Comparison of ENCODE assay signal across 20 cellular contexts in the genomic region with DNA sequence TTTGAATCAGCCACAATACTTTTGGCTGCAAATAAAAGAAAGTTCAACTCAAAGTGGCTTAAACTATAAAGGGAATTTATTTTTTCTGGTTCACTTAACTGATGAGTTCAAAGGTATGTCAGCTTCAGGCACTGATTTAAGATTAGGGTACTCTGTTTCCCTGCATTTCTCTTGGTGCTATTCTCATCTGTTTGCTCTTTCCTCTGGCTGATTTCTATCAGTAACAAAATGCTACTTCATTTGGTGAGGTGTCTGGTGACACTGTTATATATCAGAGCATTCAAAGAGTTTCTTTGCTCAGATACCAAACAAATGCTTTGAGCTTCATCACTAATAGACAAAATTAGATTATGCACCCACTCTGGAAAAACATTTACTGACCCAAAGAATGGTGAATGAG.
"Had no signal": no experiment of that assay in that cellular context is flagged by ENCODE, and none has a peak within 500 bp of the region (broad histone marks: within the 10 kb centered on the region; RNA-seq: fewer than 3 reads in every experiment).

No MANE protein-coding gene starts in this region.

- H3K9me3 ChIP-seq: MG63 had no signal

- DNase-seq: IMR-90, Karpas-422, KG1, MG63, NCI-H1092 treated with DMSO at 0.1 percent for 48 hours, NCI-H1417, NCI-H1436 treated with DMSO at 0.1 percent for 48 hours, NCI-H1694, NCI-H187 treated with DMSO at 0.1 percent for 48 hours, NCI-H2029 treated with DMSO at 0.1 percent for 48 hours, NCI-H2171, NCI-H226, NCI-H446, NCI-H510A, NCI-H524 treated with DMSO at 0.1 percent for 48 hours, NCI-H69, NCI-H774, RPMI8226, SHP77 had no signal

- H3K36me3 ChIP-seq: MG63 had no signal

- H3K4me3 ChIP-seq: MG63 had no signal

- ATAC-seq: HepG2 had no signal
